In the genomic region with DNA sequence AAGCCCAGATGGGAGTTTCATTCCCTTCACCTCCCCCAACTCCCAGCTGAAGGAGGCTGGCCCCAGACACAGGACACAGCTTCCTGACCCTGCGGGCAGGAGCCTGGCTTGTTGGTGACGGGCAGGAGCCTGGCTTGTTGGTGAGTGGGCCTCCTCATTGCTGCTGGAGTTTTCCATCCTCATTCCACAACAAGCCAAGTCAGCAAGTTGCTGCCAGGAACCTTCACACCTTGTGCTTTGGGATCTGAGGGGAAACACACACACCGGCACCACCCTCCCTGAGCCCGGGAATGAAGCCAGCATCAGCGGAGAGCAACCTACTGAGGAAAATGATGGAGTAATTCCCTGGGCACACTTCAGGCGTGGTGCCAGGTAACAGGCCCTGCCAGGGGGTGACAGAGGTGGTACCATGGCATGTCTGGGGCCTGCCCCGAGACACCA, we compare ENCODE assay signal across 18 cellular contexts.
A peak's percentile ranks its signal among the peaks of the same experiment; 100 is the strongest.
DNase-seq lines count a peak whose midpoint lies in the region; ATAC-seq and TF ChIP-seq lines count a peak whose summit lies in the region.
"Had no signal": no experiment of that assay in that cellular context is flagged by ENCODE, and none has a peak within 500 bp of the region (broad histone marks: within the 10 kb centered on the region; RNA-seq: fewer than 3 reads in every experiment).

No MANE protein-coding gene starts in this region.

- TF ChIP-seq CTCF in right atrium auricular region (IDR thresholded peaks at IDR 0.05) = no peak
- TF ChIP-seq CTCF in breast epithelium (IDR thresholded peaks at IDR 0.05) = no peak
- TF ChIP-seq CTCF in tibial nerve (IDR thresholded peaks at IDR 0.05) = no peak

- 70 to 71% methylated on average over 7 of the region's 7 CpGs for WGBS in tibial nerve, 2 donors

- no peaks in the 10 kb centered on the region for H3K36me3 ChIP-seq in right atrium auricular region
- no peaks in the 10 kb centered on the region for H3K36me3 ChIP-seq in breast epithelium
- no peaks in the 10 kb centered on the region for H3K36me3 ChIP-seq in tibial nerve
- H3K36me3 ChIP-seq: esophagus muscularis mucosa, heart right ventricle, upper lobe of left lung had no signal

- TF ChIP-seq POLR2A in breast epithelium (IDR thresholded peaks at IDR 0.05) (no peak), tibial nerve (IDR thresholded peaks at IDR 0.05) (no peak)

- intact Hi-C loops in left cardiac atrium (cut with DNase I) (no loop called here), breast epithelium (cut with DNase I; ENCODE audit: low total_unique reads) (no loop called here)

- peak; percentile 38 to 76 for ATAC-seq in left cardiac atrium
- ATAC-seq in GM18861 (IDR thresholded peaks at IDR 0.05; ENCODE audit: unreplicated experiment) = no peak
- ATAC-seq: HCT116; stimulated activated naive B cell treated with anti-CD40 and anti-IgM and Interleukin-4, amounts not matched to agents 10 μg/mL and 1 μg/mL and 100 μg/mL, for 72 hours had no signal

- H3K9me3 ChIP-seq in right atrium auricular region (no peaks in the 10 kb centered on the region), breast epithelium (no peaks in the 10 kb centered on the region), tibial nerve (no peaks in the 10 kb centered on the region)
- H3K9me3 ChIP-seq: esophagus muscularis mucosa, heart right ventricle, upper lobe of left lung had no signal

- DNase-seq in left cardiac atrium (no peak), right atrium auricular region (ENCODE audit: low spot score) (no peak), breast epithelium (ENCODE audit: low spot score in 2 of 2) (peak in 1 of 2 donors; percentile 80), kidney tubule cell (ENCODE audit: low spot score) (peak; percentile 57), hippocampal formation (lab: John Stamatoyannopoulos, UW) (no peak), tibial nerve (ENCODE audit: low spot score in 2 of 2) (no peak), NCI-H510A (lab: John Stamatoyannopoulos, UW) (no peak)
- DNase-seq: activated effector memory CD4-positive, alpha-beta T cell treated with Interleukin-2 at 50 U/mL for 16 hours; amygdala; CD4-positive, alpha-beta memory T cell; heart right ventricle; stimulated activated naive B cell treated with anti-CD40 and anti-IgM and Interleukin-4, amounts not matched to agents 10 μg/mL and 1 μg/mL and 100 μg/mL, for 72 hours; upper lobe of left lung had no signal

- H3K27me3 ChIP-seq in right atrium auricular region = no peaks in the 10 kb centered on the region
- H3K27me3 ChIP-seq in breast epithelium = no peaks in the 10 kb centered on the region
- no peaks in the 10 kb centered on the region for H3K27me3 ChIP-seq in tibial nerve
- H3K27me3 ChIP-seq: esophagus muscularis mucosa, heart right ventricle, upper lobe of left lung had no signal

- no peak for TF ChIP-seq EP300 in tibial nerve (IDR thresholded peaks at IDR 0.05)

- no peak overlapping the region for H3K4me3 ChIP-seq in right atrium auricular region
- H3K4me3 ChIP-seq in breast epithelium = peak overlapping the region in 1 of 3 donors; percentile 21
- no peak overlapping the region for H3K4me3 ChIP-seq in tibial nerve
- H3K4me3 ChIP-seq: coronary artery, esophagus muscularis mucosa, heart right ventricle, upper lobe of left lung had no signal

- peaks cover 0 to 14% of the 10 kb centered on the region in 2 donors for H3K4me1 ChIP-seq in right atrium auricular region
- peaks cover 0 to 5% of the 10 kb centered on the region in 2 donors for H3K4me1 ChIP-seq in breast epithelium
- H3K4me1 ChIP-seq in tibial nerve = peaks cover 0 to 24% (median 10%) of the 10 kb centered on the region in 4 donors

- H3K27ac ChIP-seq in right atrium auricular region (no peak overlapping the region), breast epithelium (peak overlapping the region; percentile 65 to 78), tibial nerve (no peak overlapping the region)
- H3K27ac ChIP-seq: coronary artery, esophagus muscularis mucosa, heart right ventricle, upper lobe of left lung, VCaP had no signal

Comparison
In these comparisons a context has a peak if more than half of its experiments do, and no peak if none do; other contexts are left out.
1. H3K27ac ChIP-seq: peak in breast epithelium (2 of 2); none in right atrium auricular region (0 of 2) and tibial nerve (0 of 4).